ENCODE assay signal across 1 cellular context in genomic region chr3:99901200-99901926, GRCh38.
TF ChIP-seq lines count a peak whose summit lies in the region.

No MANE protein-coding gene starts in this region.

TF ChIP-seq in HepG2, 621 proteins besides CTCF, POLR2A, EP300 and RAD21 (continued from another document and continues in another):
- TF ChIP-seq KAT8 (CRISPR knock-in tag; IDR thresholded peaks at IDR 0.05) = peak; percentile 71
- no peak for TF ChIP-seq PLSCR1 (CRISPR knock-in tag; IDR thresholded peaks at IDR 0.05; ENCODE audit: borderline replicate concordance)
- TF ChIP-seq HMGXB4 (CRISPR knock-in tag; IDR thresholded peaks at IDR 0.05; ENCODE audit: borderline replicate concordance in 1 of 2, low read depth in 1 of 2) = no peak
- TF ChIP-seq ETS1 (CRISPR knock-in tag; IDR thresholded peaks at IDR 0.05) = no peak
- TF ChIP-seq HDAC6 (IDR thresholded peaks at IDR 0.05; ENCODE audit: low read depth, low read length) = no peak
- TF ChIP-seq ARNTL (CRISPR knock-in tag; IDR thresholded peaks at IDR 0.05) = no peak
- TF ChIP-seq FOXA3 (CRISPR knock-in tag; IDR thresholded peaks at IDR 0.05) = peak; percentile 88
- TF ChIP-seq ZNF883 (CRISPR knock-in tag; IDR thresholded peaks at IDR 0.05; ENCODE audit: not compliant biosample characterization) = no peak
- TF ChIP-seq ZFAT (CRISPR knock-in tag; conservative IDR thresholded peaks at IDR 0.05) = no peak
- no peak; the same call in 1 of the 2 replicates for TF ChIP-seq THRA (CRISPR knock-in tag; IDR thresholded peaks at IDR 0.05; ENCODE audit: borderline replicate concordance)
- TF ChIP-seq ZNF235 (CRISPR knock-in tag; IDR thresholded peaks at IDR 0.05; ENCODE audit: borderline replicate concordance) = no peak
- TF ChIP-seq ZNF775 (CRISPR knock-in tag; IDR thresholded peaks at IDR 0.05; ENCODE audit: borderline replicate concordance) = no peak
- peak; percentile 25; the same call in 1 of the 2 replicates for TF ChIP-seq ZNF800 (CRISPR knock-in tag; IDR thresholded peaks at IDR 0.05)
- TF ChIP-seq SOX13 (IDR thresholded peaks at IDR 0.05) = peak; percentile 63
- TF ChIP-seq SOX13 (CRISPR knock-in tag; conservative IDR thresholded peaks at IDR 0.05 in 1 of 2, IDR thresholded peaks at IDR 0.05 in 1 of 2) = peak in 1 of 2 experiments; percentile 93; a peak in 2 of 4 replicates
- no peak for TF ChIP-seq RXRA (CRISPR knock-in tag; IDR thresholded peaks at IDR 0.05)
- no peak for TF ChIP-seq ZNF598 (CRISPR knock-in tag; IDR thresholded peaks at IDR 0.05; ENCODE audit: borderline replicate concordance)
- no peak for TF ChIP-seq CAMTA2 (CRISPR knock-in tag; IDR thresholded peaks at IDR 0.05; ENCODE audit: borderline replicate concordance)
- no peak for TF ChIP-seq HCFC1 (IDR thresholded peaks at IDR 0.05; ENCODE audit: low read depth, low read length)
- no peak for TF ChIP-seq PRMT3 (CRISPR knock-in tag; IDR thresholded peaks at IDR 0.05; ENCODE audit: borderline replicate concordance, low read depth)
- no peak for TF ChIP-seq REXO4 (CRISPR knock-in tag; IDR thresholded peaks at IDR 0.05; ENCODE audit: borderline replicate concordance)
- TF ChIP-seq GABPB1 (CRISPR knock-in tag; IDR thresholded peaks at IDR 0.05) = 0 out of 2 replicates have a peak, but pooled peaks have one; percentile 10
- TF ChIP-seq RBM22 (optimal IDR thresholded peaks at IDR 0.05; ENCODE audit: low read length) = no peak
- no peak for TF ChIP-seq ZNF781 (CRISPR knock-in tag; IDR thresholded peaks at IDR 0.05; ENCODE audit: borderline replicate concordance, not compliant biosample characterization)
- TF ChIP-seq ATM (IDR thresholded peaks at IDR 0.05; ENCODE audit: borderline replicate concordance) = peak; percentile 99
- no peak for TF ChIP-seq ZNF770 (CRISPR knock-in tag; IDR thresholded peaks at IDR 0.05)
- TF ChIP-seq ZNF792 (CRISPR knock-in tag; IDR thresholded peaks at IDR 0.05) = peak; percentile 57
- TF ChIP-seq NFATC3 (CRISPR knock-in tag; IDR thresholded peaks at IDR 0.05) = no peak
- no peak for TF ChIP-seq GTF3A (CRISPR knock-in tag; conservative IDR thresholded peaks at IDR 0.05)
- no peak for TF ChIP-seq MIER2 (CRISPR knock-in tag; IDR thresholded peaks at IDR 0.05)
- no peak for TF ChIP-seq PHF20 (CRISPR knock-in tag; IDR thresholded peaks at IDR 0.05)
- no peak for TF ChIP-seq E2F2 (CRISPR knock-in tag; IDR thresholded peaks at IDR 0.05; ENCODE audit: borderline replicate concordance)
- no peak for TF ChIP-seq AGO2 (optimal IDR thresholded peaks at IDR 0.05; ENCODE audit: low read depth, low read length)
- no peak for TF ChIP-seq RORA (CRISPR knock-in tag; IDR thresholded peaks at IDR 0.05)
- TF ChIP-seq ETV5 (CRISPR knock-in tag; IDR thresholded peaks at IDR 0.05; ENCODE audit: borderline replicate concordance) = peak; percentile 66; the same call in 1 of the 2 replicates
- no peak for TF ChIP-seq MTF1 (CRISPR knock-in tag; IDR thresholded peaks at IDR 0.05)
- no peak for TF ChIP-seq ZNF766 (CRISPR knock-in tag; IDR thresholded peaks at IDR 0.05; ENCODE audit: borderline replicate concordance)
- no peak for TF ChIP-seq SMAD9 (CRISPR knock-in tag; IDR thresholded peaks at IDR 0.05)
- peak; percentile 90; the same call in 1 of the 2 replicates for TF ChIP-seq ZBTB20 (CRISPR knock-in tag; IDR thresholded peaks at IDR 0.05; ENCODE audit: borderline replicate concordance, low read depth)
- no peak for TF ChIP-seq ZNF10 (CRISPR knock-in tag; IDR thresholded peaks at IDR 0.05; ENCODE audit: borderline replicate concordance, low read depth)
- TF ChIP-seq MEF2D (CRISPR knock-in tag; IDR thresholded peaks at IDR 0.05) = 0 out of 2 replicates have a peak, but pooled peaks have one; percentile 68
- no peak for TF ChIP-seq KDM2A (CRISPR knock-in tag; IDR thresholded peaks at IDR 0.05; ENCODE audit: borderline replicate concordance, low read depth)
- TF ChIP-seq ZBTB8A (CRISPR knock-in tag; IDR thresholded peaks at IDR 0.05; ENCODE audit: borderline replicate concordance, low read depth) = no peak
- TF ChIP-seq ELK4 (CRISPR knock-in tag; IDR thresholded peaks at IDR 0.05; ENCODE audit: borderline replicate concordance) = no peak
- no peak for TF ChIP-seq ARNT2 (CRISPR knock-in tag; IDR thresholded peaks at IDR 0.05; ENCODE audit: low read depth)
- peak; percentile 92 for TF ChIP-seq CEBPG (CRISPR knock-in tag; IDR thresholded peaks at IDR 0.05)
- no peak for TF ChIP-seq CENPT (CRISPR knock-in tag; IDR thresholded peaks at IDR 0.05; ENCODE audit: low read depth)
- no peak for TF ChIP-seq ZNF441 (CRISPR knock-in tag; IDR thresholded peaks at IDR 0.05; ENCODE audit: borderline replicate concordance)
- TF ChIP-seq MED8 (CRISPR knock-in tag; IDR thresholded peaks at IDR 0.05; ENCODE audit: insufficient replicate concordance) = peak; percentile 72
- no peak for TF ChIP-seq ZMAT5 (CRISPR knock-in tag; IDR thresholded peaks at IDR 0.05; ENCODE audit: borderline replicate concordance, low read depth)
- TF ChIP-seq NRL (CRISPR knock-in tag; IDR thresholded peaks at IDR 0.05; ENCODE audit: borderline replicate concordance) = no peak
- TF ChIP-seq FOSL1 (CRISPR knock-in tag; IDR thresholded peaks at IDR 0.05; ENCODE audit: borderline replicate concordance) = peak; percentile 67; the same call in 1 of the 2 replicates
- TF ChIP-seq ZNF12 (CRISPR knock-in tag; IDR thresholded peaks at IDR 0.05) = peak; percentile 47; the same call in 1 of the 2 replicates
- 0 out of 2 replicates have a peak, but pooled peaks have one; percentile 82 for TF ChIP-seq MBD4 (IDR thresholded peaks at IDR 0.05; ENCODE audit: borderline replicate concordance, low read length)
- no peak for TF ChIP-seq ZNF232 (CRISPR knock-in tag; IDR thresholded peaks at IDR 0.05; ENCODE audit: borderline replicate concordance)
- TF ChIP-seq ZNF30 (CRISPR knock-in tag; IDR thresholded peaks at IDR 0.05) = no peak
